Comparison of ENCODE assay signal across 8 cellular contexts in genomic region chr4:24488399-24489164, GRCh38.
DNase-seq lines count a peak whose midpoint lies in the region; ATAC-seq, FAIRE-seq and TF ChIP-seq lines count a peak whose summit lies in the region.

No MANE protein-coding gene starts in this region.

- intact Hi-C loops in adrenal gland (cut with DNase I): loop anchor here (5.0 to 10.0 kb wide), 5 partner anchors 96 to 499 kb away; partner anchors contain the start of genes CCDC149 (in 1 of the 2) and DHX15 (in 1 of the 2)

- H3K9me3 ChIP-seq in DND-41 (ENCODE audit: insufficient read depth, low read length, severe bottlenecking): no peaks in the 10 kb centered on the region
- no peaks in the 10 kb centered on the region for H3K9me3 ChIP-seq in adrenal gland (replicated peaks in 1 of 3)
- no peaks in the 10 kb centered on the region for H3K9me3 ChIP-seq in hepatocyte (ENCODE audit: low read depth)
- H3K9me3 ChIP-seq in small intestine (ENCODE audit: control insufficient read depth, low read depth): no peaks in the 10 kb centered on the region

- H3K79me2 ChIP-seq in DND-41 (ENCODE audit: insufficient read depth, low read length) (no peaks in the 10 kb centered on the region), hepatocyte (no peaks in the 10 kb centered on the region)

- 25 to 37% (median 30%) methylated on average over 12 to 15 of the region's 15 CpGs for WGBS in adrenal gland, 4 donors
- 32% methylated on average over 15 of the region's 15 CpGs for WGBS in hepatocyte (ENCODE audit: low lambda C conversion rate, missing lambda C conversion rate)
- 25 to 33% (median 27%) methylated on average over 15 of the region's 15 CpGs for WGBS in small intestine, 3 donors

- H3K9ac ChIP-seq in DND-41 (ENCODE audit: low read depth, low read length): no peak overlapping the region

- ATAC-seq in DND-41 (ENCODE audit: insufficient read depth, low read depth): peak; percentile 93
- ATAC-seq in GM21381 (IDR thresholded peaks at IDR 0.05; ENCODE audit: unreplicated experiment): peak; percentile 84

- no peak for FAIRE-seq in small intestine (lab: Jason Lieb, UNC)

- DNase-seq in DND-41 (peak; percentile 67), HuH-7.5 (ENCODE audit: low spot score) (peak; percentile 94), SK-MEL-5 (ENCODE audit: low read depth, low spot score) (peak; percentile 76), adrenal gland (peak; percentile 64 to 91 (median 80)), hepatocyte (ENCODE audit: low spot score) (peak; percentile 80), small intestine (peak; percentile 61), cerebellar nuclear complex (lab: John Stamatoyannopoulos, UW) (no peak)

- no peaks in the 10 kb centered on the region for H3K9me2 ChIP-seq in hepatocyte (replicated peaks; ENCODE audit: insufficient read depth)

- H3K4me3 ChIP-seq in DND-41 (ENCODE audit: low read depth in 1 of 2, low read length in 2 of 2) (no peak overlapping the region), adrenal gland (no peak overlapping the region), hepatocyte (no peak overlapping the region), small intestine (ENCODE audit: low read depth in 1 of 2, low read length in 2 of 2) (no peak overlapping the region)

- H4K20me1 ChIP-seq in DND-41 (ENCODE audit: insufficient read depth, low read length) (no peaks in the 10 kb centered on the region), hepatocyte (ENCODE audit: insufficient read depth, poor library complexity, severe bottlenecking) (no peaks in the 10 kb centered on the region)

- no peaks in the 10 kb centered on the region for H3K27me3 ChIP-seq in DND-41 (ENCODE audit: insufficient read depth, low read length, poor library complexity)
- no peaks in the 10 kb centered on the region for H3K27me3 ChIP-seq in adrenal gland
- no peaks in the 10 kb centered on the region for H3K27me3 ChIP-seq in hepatocyte
- no peaks in the 10 kb centered on the region for H3K27me3 ChIP-seq in small intestine (ENCODE audit: control insufficient read depth in 2 of 2, insufficient read depth in 2 of 2, low read length in 2 of 2)

- no peak overlapping the region for H3K27ac ChIP-seq in DND-41 (ENCODE audit: low read length)
- no peak overlapping the region for H3K27ac ChIP-seq in adrenal gland
- H3K27ac ChIP-seq in hepatocyte: no peak overlapping the region
- H3K27ac ChIP-seq in small intestine (ENCODE audit: low read depth in 1 of 2, low read length in 1 of 2): no peak overlapping the region

- TF ChIP-seq CTCF in DND-41 (IDR thresholded peaks at IDR 0.05; ENCODE audit: borderline replicate concordance, extremely low read depth, low read length, poor library complexity, severe bottlenecking): peak; percentile 84
- peak; percentile 79 to 88 (median 83) for TF ChIP-seq CTCF in adrenal gland (IDR thresholded peaks at IDR 0.05)
- peak; percentile 78 for TF ChIP-seq CTCF in hepatocyte (IDR thresholded peaks at IDR 0.05; ENCODE audit: poor library complexity)

- H3K4me1 ChIP-seq in DND-41 (ENCODE audit: insufficient read depth, low read length): no peaks in the 10 kb centered on the region
- H3K4me1 ChIP-seq in adrenal gland (replicated peaks in 1 of 2): no peaks in the 10 kb centered on the region
- no peaks in the 10 kb centered on the region for H3K4me1 ChIP-seq in hepatocyte (ENCODE audit: insufficient read depth)
- H3K4me1 ChIP-seq in small intestine (ENCODE audit: control insufficient read depth in 2 of 2, insufficient read depth in 1 of 2, low read depth in 1 of 2, low read length in 1 of 2): no peaks in the 10 kb centered on the region

- no peaks in the 10 kb centered on the region for H3K36me3 ChIP-seq in DND-41 (ENCODE audit: insufficient read depth, low read length)
- H3K36me3 ChIP-seq in adrenal gland (replicated peaks in 1 of 2): no peaks in the 10 kb centered on the region
- no peaks in the 10 kb centered on the region for H3K36me3 ChIP-seq in hepatocyte (replicated peaks; ENCODE audit: insufficient read depth, low read depth)
- H3K36me3 ChIP-seq in small intestine (ENCODE audit: control insufficient read depth in 2 of 2, insufficient read depth in 2 of 2, low read length in 2 of 2): no peaks in the 10 kb centered on the region

- no peak overlapping the region for H2AFZ ChIP-seq in DND-41 (ENCODE audit: low read depth, low read length)
- H2AFZ ChIP-seq in hepatocyte: no peak overlapping the region

- H3K4me2 ChIP-seq in DND-41 (ENCODE audit: insufficient read depth, low read length) (no peak overlapping the region), hepatocyte (no peak overlapping the region)

- in situ Hi-C loops in SK-MEL-5 (cut with HindIII; ENCODE audit: low pct_unique_long_range_greater_than_20kb, low sequenced_read_pairs): no loop called here

- no peak for TF ChIP-seq POLR2A in adrenal gland (IDR thresholded peaks at IDR 0.05)

Comparison
In these comparisons a context has a peak if more than half of its experiments do, and no peak if none do; other contexts are left out.
1. DNase-seq: peak in DND-41 (single experiment), HuH-7.5 (single experiment), SK-MEL-5 (single experiment), adrenal gland (7 of 7), hepatocyte (single experiment) and small intestine (single experiment); none in cerebellar nuclear complex (0 of 2).
2. Peak in every context shown above with its lines, with median percentiles within 50 percentile points of each other: CTCF ChIP-seq.